ENCODE assay signal across 18 cellular contexts in the genomic region with DNA sequence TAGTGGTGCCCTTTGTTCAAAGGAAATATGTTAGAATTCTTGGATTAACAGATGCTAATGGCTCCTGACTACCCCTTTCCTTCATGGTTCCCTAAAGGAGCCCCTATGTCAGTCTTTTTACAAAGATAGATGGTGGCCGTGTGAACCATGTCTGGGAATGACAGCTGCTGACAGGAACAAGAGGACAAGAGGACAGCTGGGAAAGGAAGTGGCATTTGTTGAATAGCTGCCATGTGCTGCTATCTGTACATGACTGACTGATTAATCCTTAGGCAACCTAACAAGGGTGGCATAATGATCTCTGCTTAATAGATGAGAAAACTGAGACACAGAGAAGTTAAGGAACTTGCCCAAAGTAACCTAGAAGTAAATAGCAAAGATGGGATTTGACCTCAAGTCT.
A peak's percentile ranks its signal among the peaks of the same experiment; 100 is the strongest.
DNase-seq lines count a peak whose midpoint lies in the region; ATAC-seq and TF ChIP-seq lines count a peak whose summit lies in the region.
"Had no signal": no experiment of that assay in that cellular context is flagged by ENCODE, and none has a peak within 500 bp of the region (broad histone marks: within the 10 kb centered on the region; RNA-seq: fewer than 3 reads in every experiment).

No MANE protein-coding gene starts in this region.

- H3K36me3 ChIP-seq in HUES48 (ENCODE audit: control insufficient read depth, insufficient read depth, low read length) (no peaks in the 10 kb centered on the region), neural progenitor cell (no peaks in the 10 kb centered on the region)

- H3K27me3 ChIP-seq in HUES48 (ENCODE audit: control insufficient read depth, insufficient read depth, low read length) (no peaks in the 10 kb centered on the region), neural progenitor cell (no peaks in the 10 kb centered on the region)

- no peaks in the 10 kb centered on the region for H3K79me2 ChIP-seq in neural progenitor cell (ENCODE audit: low read depth)

- H3K9me3 Mint-ChIP-seq in neural progenitor cell, result no peaks in the 10 kb centered on the region

- no peak overlapping the region for H3K4me2 ChIP-seq in neural progenitor cell
- H3K4me2 ChIP-seq: SK-N-SH had no signal

- peaks cover 18% of the 10 kb centered on the region for H3K4me1 Mint-ChIP-seq in neural progenitor cell
- H3K4me1 Mint-ChIP-seq: CD8-positive, alpha-beta memory T cell had no signal

- H3K4me3 Mint-ChIP-seq in neural progenitor cell, result no peak overlapping the region
- H3K4me3 Mint-ChIP-seq: CD8-positive, alpha-beta memory T cell had no signal

- no peak overlapping the region for H3K4me3 ChIP-seq in HUES48 (ENCODE audit: low read depth, low read length)
- H3K4me3 ChIP-seq in neural progenitor cell, result no peak overlapping the region

- H3K4me1 ChIP-seq in HUES48 (ENCODE audit: control insufficient read depth, insufficient read depth, low read length) (peaks cover 28% of the 10 kb centered on the region), neural progenitor cell (peaks cover 22% of the 10 kb centered on the region)

- H3K36me3 Mint-ChIP-seq in neural progenitor cell, result no peaks in the 10 kb centered on the region
- H3K36me3 Mint-ChIP-seq: CD8-positive, alpha-beta memory T cell had no signal

- TF ChIP-seq CTCF in neural progenitor cell (IDR thresholded peaks at IDR 0.05), result no peak

- peaks cover 25% of the 10 kb centered on the region for H3F3A ChIP-seq in neural progenitor cell (ENCODE audit: low read depth)

- intact Hi-C loops in left cardiac atrium (cut with DNase I), result no loop called here

- DNase-seq in NCI-H524 treated with DMSO at 0.1 percent for 48 hours (lab: John Stamatoyannopoulos, UW) (peak; percentile 76), left cardiac atrium (no peak), neural progenitor cell (ENCODE audit: low spot score) (no peak), caudate nucleus (lab: John Stamatoyannopoulos, UW) (no peak)
- DNase-seq: ACHN; C1 segment of cervical spinal cord; CD8-positive, alpha-beta memory T cell; DMS79; KG1; NCI-H1417; NCI-H187 treated with DMSO at 0.1 percent for 48 hours; NCI-H446 treated with DMSO at 0.1 percent for 48 hours; NCI-H774; SHP77; SK-N-SH had no signal

- peaks cover 2% of the 10 kb centered on the region for H3K27me3 Mint-ChIP-seq in neural progenitor cell (ENCODE audit: insufficient read depth, low read depth)

- no peak overlapping the region for H3K27ac Mint-ChIP-seq in neural progenitor cell
- H3K27ac Mint-ChIP-seq: CD8-positive, alpha-beta memory T cell had no signal

- no peaks in the 10 kb centered on the region; the same call in 1 of the 2 replicates for H3K9me3 ChIP-seq in HUES48 (ENCODE audit: control insufficient read depth, insufficient read depth, low read length)
- no peaks in the 10 kb centered on the region for H3K9me3 ChIP-seq in neural progenitor cell (ENCODE audit: low read depth)
- H3K9me3 ChIP-seq: SK-N-SH had no signal

- no peak overlapping the region for H2AFZ ChIP-seq in neural progenitor cell (replicated peaks)

- H3K27ac ChIP-seq in HUES48 (ENCODE audit: low read depth, low read length) (peak overlapping the region; percentile 27), neural progenitor cell (peak overlapping the region; percentile 50), caudate nucleus (ENCODE audit: low read depth, low read length) (no peak overlapping the region)

- H3K9ac ChIP-seq in HUES48 (ENCODE audit: low read depth, low read length), result no peak overlapping the region
- H3K9ac ChIP-seq in neural progenitor cell, result no peak overlapping the region
- H3K9ac ChIP-seq: SK-N-SH had no signal

- no peaks in the 10 kb centered on the region for H4K20me1 ChIP-seq in neural progenitor cell (ENCODE audit: low read depth)

- ATAC-seq in left cardiac atrium (peak; percentile 81 to 85), HG03469 (IDR thresholded peaks at IDR 0.05; ENCODE audit: unreplicated experiment) (no peak), GM18909 (IDR thresholded peaks at IDR 0.05; ENCODE audit: poor library complexity, unreplicated experiment) (no peak)

Comparison
In these comparisons a context has a peak if more than half of its experiments do, and no peak if none do; other contexts are left out.
1. ATAC-seq: peak in left cardiac atrium (2 of 2); none in HG03469 (single experiment) and GM18909 (single experiment).